In the genomic region with DNA sequence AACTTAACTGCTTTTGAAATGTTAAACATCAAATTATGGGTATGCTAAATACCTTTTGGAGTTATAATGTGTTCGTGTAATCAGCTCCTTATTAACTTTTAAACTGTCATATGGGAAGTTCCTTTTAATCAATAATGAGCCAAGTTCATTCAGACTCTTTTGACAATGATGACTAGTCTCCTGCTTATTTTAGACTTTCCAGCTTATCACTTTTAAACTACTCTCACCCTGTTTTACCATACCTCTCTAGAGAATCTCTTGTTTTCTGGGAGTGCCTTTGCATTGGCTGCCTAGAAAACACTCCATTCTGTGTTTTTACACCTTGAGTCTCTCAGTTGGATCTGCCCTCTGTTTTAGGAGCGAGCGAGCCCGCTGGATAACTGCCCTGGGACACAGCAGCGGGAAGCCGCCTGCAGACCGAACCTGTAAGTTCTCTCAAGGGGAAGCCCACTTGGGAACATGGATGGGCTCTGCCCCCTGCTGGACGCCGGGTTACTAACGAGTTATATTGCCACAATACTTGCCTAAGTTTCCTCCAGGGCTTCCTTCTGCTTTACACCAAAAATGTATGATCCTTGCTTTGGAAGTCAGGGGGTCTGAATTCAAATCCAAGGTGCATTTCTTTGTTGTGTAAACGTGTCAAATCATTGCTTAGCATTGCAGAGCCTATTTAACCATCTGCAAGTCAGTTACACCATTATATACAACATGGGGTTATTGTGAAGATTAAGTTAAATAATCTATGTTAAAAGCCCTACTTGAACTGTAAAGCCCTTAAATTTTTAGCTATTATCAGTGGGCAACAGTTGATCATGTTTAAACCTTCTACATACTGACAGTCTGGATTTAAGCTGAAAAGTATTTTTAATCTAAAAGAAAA, we compare ENCODE assay signal across 9 cellular contexts.
DNase-seq lines count a peak whose midpoint lies in the region; ATAC-seq and TF ChIP-seq lines count a peak whose summit lies in the region.
"Had no signal": no experiment of that assay in that cellular context is flagged by ENCODE, and none has a peak within 500 bp of the region (broad histone marks: within the 10 kb centered on the region; RNA-seq: fewer than 3 reads in every experiment).

No MANE protein-coding gene starts in this region.

- peaks cover 0 to 6% (median 3%) of the 10 kb centered on the region in 4 donors for H3K4me1 Mint-ChIP-seq in CD4-positive, CD25-positive, alpha-beta regulatory T cell

- H3K9me3 ChIP-seq in CD4-positive, CD25-positive, alpha-beta regulatory T cell (ENCODE audit: control insufficient read depth in 2 of 2, low read length in 2 of 2): no peaks in the 10 kb centered on the region
- no peaks in the 10 kb centered on the region for H3K9me3 ChIP-seq in liver (ENCODE audit: control insufficient read depth in 4 of 4, low read length in 3 of 4)

- 4% methylated on average over 11 of the region's 11 CpGs for WGBS in liver

- no peaks in the 10 kb centered on the region for H3K27me3 Mint-ChIP-seq in CD4-positive, CD25-positive, alpha-beta regulatory T cell

- peak; percentile 96 to 98 for TF ChIP-seq RAD21 in liver (IDR thresholded peaks at IDR 0.05)

- peaks cover 49% of the 10 kb centered on the region for H3K36me3 Mint-ChIP-seq in CD4-positive, CD25-positive, alpha-beta regulatory T cell

- H3K9ac ChIP-seq in liver (ENCODE audit: low read depth in 1 of 2, low read length in 2 of 2): no peak overlapping the region

- no peaks in the 10 kb centered on the region for H3K4me1 ChIP-seq in CD4-positive, CD25-positive, alpha-beta regulatory T cell (ENCODE audit: control insufficient read depth, insufficient read depth, low read length, poor library complexity, severe bottlenecking)
- peaks cover 3 to 28% (median 24%) of the 10 kb centered on the region in 4 donors for H3K4me1 ChIP-seq in liver (ENCODE audit: control insufficient read depth in 4 of 4, insufficient read depth in 4 of 4, low read length in 3 of 4)

- no peaks in the 10 kb centered on the region for H3K9me3 Mint-ChIP-seq in CD4-positive, CD25-positive, alpha-beta regulatory T cell
- H3K9me3 Mint-ChIP-seq: T-helper 1 cell treated with Interleukin-12 subunit alpha and Interleukin-12 subunit beta and Interleukin-4 antibody, amounts not matched to agents 30 μg/mL and 1 μg/mL, for 36 hours had no signal

- no peak overlapping the region for H3K27ac Mint-ChIP-seq in CD4-positive, CD25-positive, alpha-beta regulatory T cell
- H3K27ac Mint-ChIP-seq: T-helper 1 cell treated with Interleukin-12 subunit alpha and Interleukin-12 subunit beta and Interleukin-4 antibody, amounts not matched to agents 30 μg/mL and 1 μg/mL, for 36 hours had no signal

- no peaks in the 10 kb centered on the region for H3K27me3 ChIP-seq in CD4-positive, CD25-positive, alpha-beta regulatory T cell (ENCODE audit: control insufficient read depth, insufficient read depth, low read length)
- H3K27me3 ChIP-seq in liver (ENCODE audit: control insufficient read depth in 4 of 4, insufficient read depth in 4 of 4, low read length in 3 of 4): no peaks in the 10 kb centered on the region

- H3K4me3 Mint-ChIP-seq in CD4-positive, CD25-positive, alpha-beta regulatory T cell: no peak overlapping the region
- H3K4me3 Mint-ChIP-seq: T-helper 1 cell treated with Interleukin-12 subunit alpha and Interleukin-12 subunit beta and Interleukin-4 antibody, amounts not matched to agents 30 μg/mL and 1 μg/mL, for 36 hours had no signal

- DNase-seq in CD4-positive, CD25-positive, alpha-beta regulatory T cell: peak; percentile 12 to 71 (median 31)
- DNase-seq in NCI-H510A (lab: John Stamatoyannopoulos, UW) (peak; percentile 64), dedifferentiated amniotic fluid mesenchymal stem cell (ENCODE audit: extremely low spot score) (peak; percentile 80)
- peak; percentile 87 for DNase-seq in activated CD4-positive, alpha-beta T cell treated with anti-CD3 and anti-CD28 coated beads for 48 hours
- peak; percentile 6 to 64 (median 13) for DNase-seq in stimulated activated CD4-positive, alpha-beta T cell treated with anti-CD3 and anti-CD28 coated beads, TNF-alpha, amount 100 ng/mL, for 1 hour (ENCODE audit: low read depth in 3 of 3, low spot score in 1 of 3)

- no peak overlapping the region for H3K27ac ChIP-seq in CD4-positive, CD25-positive, alpha-beta regulatory T cell (ENCODE audit: insufficient read depth, low read length, poor library complexity, severe bottlenecking)
- H3K27ac ChIP-seq in liver (ENCODE audit: low read depth in 1 of 2, low read length in 2 of 2): no peak overlapping the region

- TF ChIP-seq CTCF in liver (IDR thresholded peaks at IDR 0.05; ENCODE audit: low read depth, low read length, missing input control): peak; percentile 87

- H3K36me3 ChIP-seq in CD4-positive, CD25-positive, alpha-beta regulatory T cell (ENCODE audit: control insufficient read depth, insufficient read depth, low read length): peaks cover 47% of the 10 kb centered on the region
- H3K36me3 ChIP-seq in liver (ENCODE audit: control insufficient read depth in 4 of 4, insufficient read depth in 3 of 4, low read depth in 1 of 4, low read length in 3 of 4): peaks cover 8 to 41% (median 32%) of the 10 kb centered on the region in 4 donors

- H3K4me3 ChIP-seq in CD4-positive, CD25-positive, alpha-beta regulatory T cell (ENCODE audit: low read depth, low read length): no peak overlapping the region
- H3K4me3 ChIP-seq in liver (ENCODE audit: low read depth in 1 of 3, low read length in 3 of 3): no peak overlapping the region

- no peak for ATAC-seq in CD4-positive, CD25-positive, alpha-beta regulatory T cell (ENCODE audit: low read depth in 2 of 2)
- ATAC-seq in GM19372 (IDR thresholded peaks at IDR 0.05; ENCODE audit: low read depth, unreplicated experiment) (peak; percentile 75), HG03442 (IDR thresholded peaks at IDR 0.05; ENCODE audit: unreplicated experiment) (peak; percentile 96)

TF ChIP-seq in liver, 16 proteins besides CTCF, POLR2A, EP300 and RAD21:
- TF ChIP-seq YY1 (IDR thresholded peaks at IDR 0.05) (peak; percentile 18), FOXA2 (IDR thresholded peaks at IDR 0.05) (no peak), HNF4A (conservative IDR thresholded peaks at IDR 0.05) (peak; percentile 9 to 36), TAF1 (conservative IDR thresholded peaks at IDR 0.05) (no peak)
TF ChIP-seq in liver: peak in this region for 2.

Comparison
In these comparisons a context has a peak if more than half of its experiments do, and no peak if none do; other contexts are left out.
1. ATAC-seq: peak in GM19372 (single experiment) and HG03442 (single experiment); none in CD4-positive, CD25-positive, alpha-beta regulatory T cell (0 of 2).
2. DNase-seq: peak in every context shown above with its lines; median percentile 87 in activated CD4-positive, alpha-beta T cell treated with anti-CD3 and anti-CD28 coated beads for 48 hours; 80 in dedifferentiated amniotic fluid mesenchymal stem cell; 64 in NCI-H510A; 31 in CD4-positive, CD25-positive, alpha-beta regulatory T cell; 13 in stimulated activated CD4-positive, alpha-beta T cell treated with anti-CD3 and anti-CD28 coated beads, TNF-alpha, amount 100 ng/mL, for 1 hour.